In the genomic region with DNA sequence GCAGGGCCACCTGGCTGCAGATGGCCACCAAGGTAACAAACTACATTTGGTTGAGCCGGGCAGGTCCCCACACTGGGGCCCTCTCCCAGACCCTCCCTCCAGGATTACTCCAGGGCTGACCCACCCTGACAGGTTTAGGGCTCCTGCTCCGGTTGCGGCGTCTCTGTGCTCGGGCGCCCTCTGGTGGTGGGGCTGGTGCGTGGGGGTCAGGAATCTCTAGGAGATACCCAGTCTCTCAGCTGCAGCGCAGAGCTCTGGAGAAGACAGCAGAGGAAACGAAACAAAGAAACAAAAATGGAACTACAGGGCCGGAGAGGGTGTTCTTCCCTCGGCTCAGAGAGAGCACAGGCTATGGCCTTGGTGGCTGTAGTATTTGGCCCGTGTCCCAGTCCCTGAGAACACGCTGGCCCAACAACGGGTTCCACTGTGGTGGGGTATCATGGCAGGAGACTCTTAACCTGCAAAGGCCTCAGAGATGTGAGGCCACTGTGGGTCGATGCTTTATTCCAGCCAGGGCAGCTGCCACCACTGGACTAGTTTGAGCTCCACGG, we compare ENCODE assay signal across 9 cellular contexts. TPM values are rescaled to one million over a fixed set of nuclear protein-coding genes. Genes with fewer than 3 reads are reported as not detected.
A peak's percentile ranks its signal among the peaks of the same experiment; 100 is the strongest.
DNase-seq lines count a peak whose midpoint lies in the region; ATAC-seq, FAIRE-seq and TF ChIP-seq lines count a peak whose summit lies in the region.
"Had no signal": no experiment of that assay in that cellular context is flagged by ENCODE, and none has a peak within 500 bp of the region (broad histone marks: within the 10 kb centered on the region; RNA-seq: fewer than 3 reads in every experiment).

No MANE protein-coding gene starts in this region.

- peak overlapping the region; percentile 49 for H3K4me3 Mint-ChIP-seq in activated CD8-positive, alpha-beta memory T cell treated with anti-CD3 and anti-CD28 coated beads, Interleukin-2, amount 10 ng/mL, durations not matched to agents 7 days and 5 days
- H3K4me3 Mint-ChIP-seq in stimulated activated memory B cell treated with anti-CD40 and anti-IgM and Interleukin-4, amounts not matched to agents 10 μg/mL and 1 μg/mL and 100 μg/mL, for 72 hours, result no peak overlapping the region

- no peak for TF ChIP-seq POLR2A in endothelial cell of umbilical vein (IDR thresholded peaks at IDR 0.05; ENCODE audit: low read depth, low read length)

- no peak overlapping the region for H3K27ac Mint-ChIP-seq in activated CD8-positive, alpha-beta memory T cell treated with anti-CD3 and anti-CD28 coated beads, Interleukin-2, amount 10 ng/mL, durations not matched to agents 7 days and 5 days
- H3K27ac Mint-ChIP-seq in stimulated activated memory B cell treated with anti-CD40 and anti-IgM and Interleukin-4, amounts not matched to agents 10 μg/mL and 1 μg/mL and 100 μg/mL, for 72 hours, result no peak overlapping the region

- peaks cover 17% of the 10 kb centered on the region for H3K4me1 Mint-ChIP-seq in activated CD8-positive, alpha-beta memory T cell treated with anti-CD3 and anti-CD28 coated beads, Interleukin-2, amount 10 ng/mL, durations not matched to agents 7 days and 5 days
- H3K4me1 Mint-ChIP-seq in stimulated activated memory B cell treated with anti-CD40 and anti-IgM and Interleukin-4, amounts not matched to agents 10 μg/mL and 1 μg/mL and 100 μg/mL, for 72 hours, result peaks cover 24% of the 10 kb centered on the region

- H3K4me1 ChIP-seq in endothelial cell of umbilical vein (ENCODE audit: control insufficient read depth, extremely low read depth, insufficient read depth, low read length) (peaks cover 13% of the 10 kb centered on the region), muscle layer of duodenum (ENCODE audit: control insufficient read depth in 1 of 2, insufficient read depth in 2 of 2, low read length in 2 of 2) (peaks cover 0 to 27% of the 10 kb centered on the region in 2 donors)
- H3K4me1 ChIP-seq: HAP-1 had no signal

- H3K27ac ChIP-seq in endothelial cell of umbilical vein (ENCODE audit: insufficient read depth, low read depth, low read length) (no peak overlapping the region), muscle layer of duodenum (ENCODE audit: low read length) (peak overlapping the region; percentile 63)

- no peaks in the 10 kb centered on the region for H3K9me1 ChIP-seq in endothelial cell of umbilical vein (replicated peaks; ENCODE audit: control insufficient read depth, extremely low read depth, insufficient read depth, low read length)

- H3K27me3 ChIP-seq in endothelial cell of umbilical vein (ENCODE audit: control insufficient read depth in 2 of 2, insufficient read depth in 2 of 2, low read length in 2 of 2), result peaks cover 15 to 32% of the 10 kb centered on the region in 2 experiments
- H3K27me3 ChIP-seq in muscle layer of duodenum (ENCODE audit: low read depth, low read length), result peaks cover 8% of the 10 kb centered on the region

- peak; percentile 57 for ATAC-seq in GM18873 (IDR thresholded peaks at IDR 0.05; ENCODE audit: low FRiP score, unreplicated experiment)
- ATAC-seq in activated CD8-positive, alpha-beta memory T cell treated with anti-CD3 and anti-CD28 coated beads, Interleukin-2, amount 10 ng/mL, durations not matched to agents 7 days and 5 days, result peak; percentile 53
- ATAC-seq in stimulated activated memory B cell treated with anti-CD40 and anti-IgM and Interleukin-4, amounts not matched to agents 10 μg/mL and 1 μg/mL and 100 μg/mL, for 72 hours, result peak; percentile 14

- H3K36me3 ChIP-seq in endothelial cell of umbilical vein (ENCODE audit: control insufficient read depth in 2 of 2, extremely low read depth in 1 of 2, insufficient read depth in 2 of 2, low read length in 2 of 2), result no peaks in the 10 kb centered on the region
- no peaks in the 10 kb centered on the region for H3K36me3 ChIP-seq in muscle layer of duodenum (ENCODE audit: control insufficient read depth in 1 of 2, insufficient read depth in 2 of 2, low read length in 2 of 2)
- H3K36me3 ChIP-seq: HAP-1 had no signal

- peak; percentile 80 for FAIRE-seq in endothelial cell of umbilical vein (lab: Jason Lieb, UNC)

- DNase-seq in AG04449 (ENCODE audit: low read depth, low spot score) (no peak), NCI-H69 (lab: John Stamatoyannopoulos, UW) (peak; percentile 67), endothelial cell of umbilical vein (ENCODE audit: low read depth, low spot score) (peak; percentile 51), pons (ENCODE audit: low spot score) (no peak)
- peak; percentile 79 for DNase-seq in activated CD8-positive, alpha-beta memory T cell treated with anti-CD3 and anti-CD28 coated beads, Interleukin-2, amount 10 ng/mL, durations not matched to agents 7 days and 5 days

- H2AFZ ChIP-seq in endothelial cell of umbilical vein (ENCODE audit: low read depth, low read length), result no peak overlapping the region

- peaks cover 68% of the 10 kb centered on the region for H3K27me3 Mint-ChIP-seq in activated CD8-positive, alpha-beta memory T cell treated with anti-CD3 and anti-CD28 coated beads, Interleukin-2, amount 10 ng/mL, durations not matched to agents 7 days and 5 days
- peaks cover 70% of the 10 kb centered on the region for H3K27me3 Mint-ChIP-seq in stimulated activated memory B cell treated with anti-CD40 and anti-IgM and Interleukin-4, amounts not matched to agents 10 μg/mL and 1 μg/mL and 100 μg/mL, for 72 hours

- POLR2A ChIA-PET in AG04449 (lab: Yijun Ruan, JAX), result interaction anchor here (0.7 to 3.4 kb wide), 2 partner anchors 21 to 88 kb away, joined by 3 to 15 read pairs; no protein-coding TSS in a partner anchor
- POLR2A ChIA-PET in endothelial cell of umbilical vein (lab: Charles Lee), result interaction anchor here (1.2 kb wide), 1 partner anchor 36 kb away, joined by 3 read pairs; no protein-coding TSS in a partner anchor

- peak overlapping the region; percentile 86 for H3K4me2 ChIP-seq in endothelial cell of umbilical vein (ENCODE audit: insufficient read depth, low read length)

- CTCF ChIA-PET in AG04449 (lab: Yijun Ruan, JAX), result interaction anchor here (0.6 to 15.8 kb wide), 27 partner anchors 12 to 118 kb away, joined by 3 to 180 read pairs (median 5); no protein-coding TSS in a partner anchor
- CTCF ChIA-PET in activated CD8-positive, alpha-beta memory T cell treated with anti-CD3 and anti-CD28 coated beads, Interleukin-2, amount 10 ng/mL, durations not matched to agents 7 days and 5 days (lab: Charles Lee), result interaction anchor here (0.7 to 2.4 kb wide), 8 partner anchors 16 to 119 kb away, joined by 3 to 23 read pairs (median 4); no protein-coding TSS in a partner anchor
- CTCF ChIA-PET in endothelial cell of umbilical vein (lab: Charles Lee), result interaction anchor here (0.6 to 15.5 kb wide), 27 partner anchors 10 to 591 kb away, joined by 3 to 352 read pairs (median 5); a partner anchor contains a TSS

- intact Hi-C loops in endothelial cell of umbilical vein (cut with micrococcal nuclease), result loop anchor here (1.0 kb wide), 2 partner anchors 55 to 92 kb away; no protein-coding TSS in a partner anchor

- no peaks in the 10 kb centered on the region for H3K79me2 ChIP-seq in endothelial cell of umbilical vein (ENCODE audit: control insufficient read depth, insufficient read depth, low read length)

- H4K20me1 ChIP-seq in endothelial cell of umbilical vein (replicated peaks; ENCODE audit: control insufficient read depth, extremely low read depth, insufficient read depth, low read length), result no peaks in the 10 kb centered on the region

- no peaks in the 10 kb centered on the region for H3K36me3 Mint-ChIP-seq in activated CD8-positive, alpha-beta memory T cell treated with anti-CD3 and anti-CD28 coated beads, Interleukin-2, amount 10 ng/mL, durations not matched to agents 7 days and 5 days
- no peaks in the 10 kb centered on the region for H3K36me3 Mint-ChIP-seq in stimulated activated memory B cell treated with anti-CD40 and anti-IgM and Interleukin-4, amounts not matched to agents 10 μg/mL and 1 μg/mL and 100 μg/mL, for 72 hours

- H3K9me3 ChIP-seq in endothelial cell of umbilical vein (replicated peaks; ENCODE audit: control insufficient read depth, insufficient read depth, low read length) (no peaks in the 10 kb centered on the region), muscle layer of duodenum (ENCODE audit: control insufficient read depth in 1 of 2, low read length in 2 of 2) (no peaks in the 10 kb centered on the region)
- H3K9me3 ChIP-seq: HAP-1 had no signal

- H3K9me3 Mint-ChIP-seq in activated CD8-positive, alpha-beta memory T cell treated with anti-CD3 and anti-CD28 coated beads, Interleukin-2, amount 10 ng/mL, durations not matched to agents 7 days and 5 days (ENCODE audit: low read depth), result no peaks in the 10 kb centered on the region
- H3K9me3 Mint-ChIP-seq in stimulated activated memory B cell treated with anti-CD40 and anti-IgM and Interleukin-4, amounts not matched to agents 10 μg/mL and 1 μg/mL and 100 μg/mL, for 72 hours, result no peaks in the 10 kb centered on the region

- TF ChIP-seq CTCF in AG04449 (IDR thresholded peaks at IDR 0.05; ENCODE audit: insufficient read depth, low read length, missing control alignments), result peak; percentile 84
- TF ChIP-seq CTCF in endothelial cell of umbilical vein (IDR thresholded peaks at IDR 0.05; ENCODE audit: extremely low read depth in 1 of 2, insufficient read depth in 1 of 2, low read depth in 1 of 2, low read length in 2 of 2), result peak; percentile 82 to 87

- H3K4me3 ChIP-seq in AG04449 (ENCODE audit: low read depth, low read length) (peak overlapping the region; percentile 62), endothelial cell of umbilical vein (replicated peaks in 1 of 3; ENCODE audit: insufficient read depth in 1 of 3, low read depth in 1 of 3, low read length in 3 of 3) (no peak overlapping the region), muscle layer of duodenum (ENCODE audit: low read depth in 1 of 2, low read length in 2 of 2) (peak overlapping the region; percentile 82 to 88)

- dilution Hi-C loops in endothelial cell of umbilical vein (cut with MboI; ENCODE audit: extremely low pct_ligation_motif_present, low sequenced_read_pairs), result no loop called here

- no peak overlapping the region for H3K9ac ChIP-seq in endothelial cell of umbilical vein (replicated peaks; ENCODE audit: extremely low read depth, insufficient read depth, low read length)

- BruUV-seq in endothelial cell of umbilical vein (replicated peaks; lab: Mats Ljungman, UMichigan), result no TSS peak

TF ChIP-seq in endothelial cell of umbilical vein, 7 proteins besides CTCF, POLR2A, EP300 and RAD21 (continues in another document):
- TF ChIP-seq EZH2 (IDR thresholded peaks at IDR 0.05; ENCODE audit: borderline replicate concordance, low read depth, low read length, severe bottlenecking), result no peak

RNA-seq across cellular contexts. Expression of a gene that starts 2.4 kb away (rescaled TPM):
- total RNA-seq in activated CD8-positive, alpha-beta memory T cell treated with anti-CD3 and anti-CD28 coated beads, Interleukin-2, amount 10 ng/mL, durations not matched to agents 7 days and 5 days, result under 1 TPM; 0.19 to 0.79 TPM
- total RNA-seq in endothelial cell of umbilical vein, result 2.4 and 3.8 TPM in 2 replicates
- 7.5 and 8.8 TPM in 2 replicates for polyA plus RNA-seq in endothelial cell of umbilical vein
- 4.8 and 8.3 TPM in 2 replicates for polyA plus RNA-seq in endothelial cell of umbilical vein (2011; cell fraction: cytosol; rRNA removed)
- 5.8 and 6.9 TPM in 2 replicates for polyA plus RNA-seq in endothelial cell of umbilical vein (2011; cell fraction: nucleus; rRNA removed)
- 7.9 and 12.5 TPM in 2 replicates for polyA plus RNA-seq in endothelial cell of umbilical vein (2012)
- polyA minus RNA-seq in endothelial cell of umbilical vein, result 0.70 and 1.3 TPM in 2 replicates
- not detected for polyA minus RNA-seq in endothelial cell of umbilical vein (2011; cell fraction: cytosol; rRNA and poly(A)+ RNA removed)
- 1.9 and 4.9 TPM in 2 replicates for polyA minus RNA-seq in endothelial cell of umbilical vein (2011; cell fraction: nucleus; rRNA and poly(A)+ RNA removed)

Comparison
In these comparisons a context has a peak if more than half of its experiments do, and no peak if none do; other contexts are left out.
1. DNase-seq: peak in NCI-H69 (single experiment), activated CD8-positive, alpha-beta memory T cell treated with anti-CD3 and anti-CD28 coated beads, Interleukin-2, amount 10 ng/mL, durations not matched to agents 7 days and 5 days (single experiment) and endothelial cell of umbilical vein (single experiment); none in AG04449 (single experiment) and pons (single experiment).
2. H3K4me3 ChIP-seq: peak in AG04449 (single experiment) and muscle layer of duodenum (2 of 2); none in endothelial cell of umbilical vein (0 of 3).
3. Peak in every context shown above with its lines, with median percentiles within 50 percentile points of each other: ATAC-seq.